ENCODE assay signal across 11 cellular contexts in genomic region chr9:22237497-22238363, GRCh38.
DNase-seq lines count a peak whose midpoint lies in the region; ATAC-seq and TF ChIP-seq lines count a peak whose summit lies in the region.
"Had no signal": no experiment of that assay in that cellular context is flagged by ENCODE, and none has a peak within 500 bp of the region (broad histone marks: within the 10 kb centered on the region; RNA-seq: fewer than 3 reads in every experiment).

No MANE protein-coding gene starts in this region.

- no peak for TF ChIP-seq RAD21 in SK-N-SH (IDR thresholded peaks at IDR 0.05; ENCODE audit: low read length)

- no peak for ATAC-seq in GM18909 (IDR thresholded peaks at IDR 0.05; ENCODE audit: poor library complexity, unreplicated experiment)
- no peak for ATAC-seq in GM18498 (IDR thresholded peaks at IDR 0.05; ENCODE audit: unreplicated experiment)

- peak overlapping the region; percentile 65 for H3K4me2 ChIP-seq in SK-N-SH

- POLR2A ChIA-PET in SK-N-SH (lab: Yijun Ruan, JAX), result no interaction called here

- H4K20me1 ChIP-seq in SK-N-SH (ENCODE audit: insufficient read depth), result no peaks in the 10 kb centered on the region

- H3K79me2 ChIP-seq in SK-N-SH (ENCODE audit: insufficient read depth), result no peaks in the 10 kb centered on the region

- no peaks in the 10 kb centered on the region for H3K36me3 Mint-ChIP-seq in stimulated activated naive CD8-positive, alpha-beta T cell treated with anti-CD3 and anti-CD28 coated beads, Interleukin-15, Interleukin-2, amounts not matched to agents 100 ng/mL and 50 ng/mL, for 24 hours (ENCODE audit: low read depth)

- H3K9me3 Mint-ChIP-seq in stimulated activated naive CD8-positive, alpha-beta T cell treated with anti-CD3 and anti-CD28 coated beads, Interleukin-15, Interleukin-2, amounts not matched to agents 100 ng/mL and 50 ng/mL, for 24 hours, result no peaks in the 10 kb centered on the region

- DNase-seq in NCI-H2107 treated with DMSO at 0.1 percent for 48 hours (lab: John Stamatoyannopoulos, UW; ENCODE audit: unreplicated experiment) (peak; percentile 31), NCI-H2107 (lab: John Stamatoyannopoulos, UW) (no peak), SK-N-SH (no peak), foreskin fibroblast (peak; percentile 74 to 88), NCI-H1436 treated with DMSO at 0.1 percent for 48 hours (lab: John Stamatoyannopoulos, UW) (no peak)
- DNase-seq: activated effector memory CD4-positive, alpha-beta T cell treated with anti-CD3 and anti-CD28 coated beads, Interleukin-2, amount 50 U/mL, for 16 hours; NCI-H2081; T-helper 1 cell had no signal

- peak overlapping the region; percentile 41; the same call in 1 of the 2 replicates for H3K9ac ChIP-seq in SK-N-SH

- no peaks in the 10 kb centered on the region for H3K27me3 ChIP-seq in SK-N-SH (ENCODE audit: insufficient read depth)

- peaks cover 2 to 7% of the 10 kb centered on the region in 2 experiments; a peak in 2 of 4 replicates for H3K4me1 ChIP-seq in SK-N-SH (ENCODE audit: control insufficient read depth in 1 of 2, insufficient read depth in 2 of 2, low read depth in 1 of 2, low read length in 1 of 2)

- TF ChIP-seq EP300 in SK-N-SH (IDR thresholded peaks at IDR 0.05; ENCODE audit: borderline replicate concordance in 1 of 2, low read depth in 1 of 2, low read length in 1 of 2), result peak in 1 of 2 experiments; percentile 92; a peak in 2 of 4 replicates

- peaks cover 12% of the 10 kb centered on the region for H3K27me3 Mint-ChIP-seq in stimulated activated naive CD8-positive, alpha-beta T cell treated with anti-CD3 and anti-CD28 coated beads, Interleukin-15, Interleukin-2, amounts not matched to agents 100 ng/mL and 50 ng/mL, for 24 hours

- peak overlapping the region; percentile 26; the same call in 1 of the 2 replicates for H2AFZ ChIP-seq in SK-N-SH (ENCODE audit: low read depth)

- peaks cover 62% of the 10 kb centered on the region for H3K4me1 Mint-ChIP-seq in stimulated activated naive CD8-positive, alpha-beta T cell treated with anti-CD3 and anti-CD28 coated beads, Interleukin-15, Interleukin-2, amounts not matched to agents 100 ng/mL and 50 ng/mL, for 24 hours (ENCODE audit: low read depth)

- H3K9me3 ChIP-seq in SK-N-SH, result no peaks in the 10 kb centered on the region

- CTCF ChIA-PET in SK-N-SH (lab: Yijun Ruan, JAX), result interaction anchor here (1.0 to 1.5 kb wide), 3 partner anchors 9 to 426 kb away, joined by 3 to 4 read pairs (median 3); no protein-coding TSS in a partner anchor

- peaks cover 12% of the 10 kb centered on the region for H3F3A ChIP-seq in SK-N-SH (replicated peaks; ENCODE audit: insufficient read depth)

- H3K4me3 Mint-ChIP-seq in stimulated activated naive CD8-positive, alpha-beta T cell treated with anti-CD3 and anti-CD28 coated beads, Interleukin-15, Interleukin-2, amounts not matched to agents 100 ng/mL and 50 ng/mL, for 24 hours, result no peak overlapping the region

- no peaks in the 10 kb centered on the region for H3K36me3 ChIP-seq in SK-N-SH (replicated peaks in 1 of 2; ENCODE audit: control insufficient read depth in 1 of 2, insufficient read depth in 2 of 2, low read length in 1 of 2)

- 37% methylated on average over 3 of the region's 3 CpGs for WGBS in SK-N-SH (ENCODE audit: low lambda C conversion rate)

- H3K4me3 ChIP-seq in SK-N-SH (ENCODE audit: low read depth in 2 of 2, low read length in 1 of 2) (peak overlapping the region in 1 of 2 experiments; percentile 32; a peak in 1 of 4 replicates), foreskin fibroblast (ENCODE audit: low read depth in 1 of 2, low read length in 2 of 2) (no peak overlapping the region)

- TF ChIP-seq CTCF in SK-N-SH (IDR thresholded peaks at IDR 0.05), result no peak
- no peak for TF ChIP-seq CTCF in foreskin fibroblast (IDR thresholded peaks at IDR 0.05; ENCODE audit: low read depth, low read length)

- H3K9me2 ChIP-seq in SK-N-SH, result no peaks in the 10 kb centered on the region

- H3K27ac ChIP-seq in SK-N-SH (ENCODE audit: low read depth in 2 of 2, low read length in 1 of 2), result peak overlapping the region; percentile 60 to 82; a peak in 3 of 4 replicates

- peak overlapping the region; percentile 42 for H3K27ac Mint-ChIP-seq in stimulated activated naive CD8-positive, alpha-beta T cell treated with anti-CD3 and anti-CD28 coated beads, Interleukin-15, Interleukin-2, amounts not matched to agents 100 ng/mL and 50 ng/mL, for 24 hours

TF ChIP-seq in SK-N-SH, 30 proteins besides CTCF, POLR2A, EP300 and RAD21 (continues in another document):
- TF ChIP-seq MEF2A (IDR thresholded peaks at IDR 0.05; ENCODE audit: borderline replicate concordance, low read depth) (peak; percentile 68; the same call in 1 of the 2 replicates), NFIC (IDR thresholded peaks at IDR 0.05; ENCODE audit: borderline replicate concordance) (peak; percentile 72; the same call in 1 of the 2 replicates), JUND (IDR thresholded peaks at IDR 0.05) (peak; percentile 98), GATA2 (CRISPR knock-in tag; IDR thresholded peaks at IDR 0.05) (no peak), ZBTB33 (IDR thresholded peaks at IDR 0.05; ENCODE audit: borderline replicate concordance, low read depth) (peak; percentile 50; the same call in 1 of the 2 replicates), MXI1 (IDR thresholded peaks at IDR 0.05; ENCODE audit: low read depth, low read length) (no peak), POLR2AphosphoS5 (IDR thresholded peaks at IDR 0.05; ENCODE audit: low read depth, low read length) (peak; percentile 30; the same call in 1 of the 2 replicates), SMC3 (IDR thresholded peaks at IDR 0.05; ENCODE audit: low read depth, low read length) (no peak), YY1 (IDR thresholded peaks at IDR 0.05; ENCODE audit: low read depth) (peak; percentile 25; the same call in 1 of the 2 replicates), EZH2phosphoT487 (IDR thresholded peaks at IDR 0.05; ENCODE audit: borderline replicate concordance, low read depth) (no peak), TAF1 (IDR thresholded peaks at IDR 0.05; ENCODE audit: borderline replicate concordance, low read depth, low read length) (0 out of 2 replicates have a peak, but pooled peaks have one; percentile 22), NRF1 (IDR thresholded peaks at IDR 0.05; ENCODE audit: low read depth, low read length) (no peak), MAX (IDR thresholded peaks at IDR 0.05; ENCODE audit: low read depth) (peak; percentile 67; the same call in 1 of the 2 replicates), TCF12 (IDR thresholded peaks at IDR 0.05) (peak; percentile 96), TEAD4 (IDR thresholded peaks at IDR 0.05; ENCODE audit: borderline replicate concordance, insufficient read depth) (peak; percentile 88), RCOR1 (IDR thresholded peaks at IDR 0.05; ENCODE audit: low read length) (no peak), GABPA (IDR thresholded peaks at IDR 0.05; ENCODE audit: low read depth) (peak; percentile 18; the same call in 1 of the 2 replicates), RFX5 (IDR thresholded peaks at IDR 0.05; ENCODE audit: low read length) (no peak), FOXJ3 (CRISPR knock-in tag; IDR thresholded peaks at IDR 0.05) (no peak), RXRA (IDR thresholded peaks at IDR 0.05; ENCODE audit: borderline replicate concordance, low read depth) (peak; percentile 64)
- TF ChIP-seq, protein P1, sequence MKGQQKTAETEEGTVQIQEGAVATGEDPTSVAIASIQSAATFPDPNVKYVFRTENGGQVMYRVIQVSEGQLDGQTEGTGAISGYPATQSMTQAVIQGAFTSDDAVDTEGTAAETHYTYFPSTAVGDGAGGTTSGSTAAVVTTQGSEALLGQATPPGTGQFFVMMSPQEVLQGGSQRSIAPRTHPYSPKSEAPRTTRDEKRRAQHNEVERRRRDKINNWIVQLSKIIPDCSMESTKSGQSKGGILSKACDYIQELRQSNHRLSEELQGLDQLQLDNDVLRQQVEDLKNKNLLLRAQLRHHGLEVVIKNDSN (IDR thresholded peaks at IDR 0.05; ENCODE audit: borderline replicate concordance, low read depth), result no peak
- TF ChIP-seq, protein P2, sequence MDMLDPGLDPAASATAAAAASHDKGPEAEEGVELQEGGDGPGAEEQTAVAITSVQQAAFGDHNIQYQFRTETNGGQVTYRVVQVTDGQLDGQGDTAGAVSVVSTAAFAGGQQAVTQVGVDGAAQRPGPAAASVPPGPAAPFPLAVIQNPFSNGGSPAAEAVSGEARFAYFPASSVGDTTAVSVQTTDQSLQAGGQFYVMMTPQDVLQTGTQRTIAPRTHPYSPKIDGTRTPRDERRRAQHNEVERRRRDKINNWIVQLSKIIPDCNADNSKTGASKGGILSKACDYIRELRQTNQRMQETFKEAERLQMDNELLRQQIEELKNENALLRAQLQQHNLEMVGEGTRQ (IDR thresholded peaks at IDR 0.05; ENCODE audit: borderline replicate concordance, low read depth, low read length), result no peak

Comparison
In these comparisons a context has a peak if more than half of its experiments do, and no peak if none do; other contexts are left out.
1. DNase-seq: peak in NCI-H2107 treated with DMSO at 0.1 percent for 48 hours (single experiment) and foreskin fibroblast (2 of 2); none in NCI-H2107 (single experiment), SK-N-SH (single experiment) and NCI-H1436 treated with DMSO at 0.1 percent for 48 hours (single experiment).